ENCODE assay signal across 16 cellular contexts in the genomic region with DNA sequence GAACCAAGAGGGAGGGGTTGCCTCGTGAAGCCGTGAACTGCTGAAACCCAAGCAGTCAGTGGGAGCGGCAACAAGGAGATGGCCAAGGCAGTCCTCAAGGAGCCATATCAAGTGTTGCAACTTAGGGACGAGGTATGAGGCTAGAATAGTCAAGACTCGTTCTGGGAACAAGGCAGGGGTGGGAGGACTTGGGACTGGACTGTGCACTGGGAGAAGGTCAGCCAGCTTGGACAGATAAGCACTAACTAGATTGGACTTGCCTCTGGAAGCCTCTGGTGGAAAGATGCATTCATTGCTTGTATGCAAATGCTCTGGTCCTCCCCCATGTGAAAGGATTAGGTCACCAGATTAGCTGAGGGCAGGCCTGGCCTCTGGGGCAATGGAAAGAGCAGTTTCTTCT.
DNase-seq lines count a peak whose midpoint lies in the region; ATAC-seq and TF ChIP-seq lines count a peak whose summit lies in the region.
"Had no signal": no experiment of that assay in that cellular context is flagged by ENCODE, and none has a peak within 500 bp of the region (broad histone marks: within the 10 kb centered on the region; RNA-seq: fewer than 3 reads in every experiment).

No MANE protein-coding gene starts in this region.

- H3K9me3 ChIP-seq in adrenal gland (replicated peaks in 1 of 3) (no peaks in the 10 kb centered on the region), trophoblast cell (ENCODE audit: insufficient read depth, low read depth, low read length) (no peaks in the 10 kb centered on the region)

- ATAC-seq in GM23338 (peak; percentile 61), left cardiac atrium (peak; percentile 86 to 91)

- no peaks in the 10 kb centered on the region for H3K27me3 ChIP-seq in GM23338 (ENCODE audit: insufficient read depth)
- no peaks in the 10 kb centered on the region for H3K27me3 ChIP-seq in adrenal gland
- no peaks in the 10 kb centered on the region for H3K27me3 ChIP-seq in trophoblast cell (ENCODE audit: insufficient read depth, low read length)

- no peak for TF ChIP-seq POLR2A in adrenal gland (IDR thresholded peaks at IDR 0.05)

- H3K27me3 Mint-ChIP-seq in GM23338 (ENCODE audit: insufficient read depth, low read depth, poor library complexity) = peaks cover 2% of the 10 kb centered on the region

- H3K79me2 ChIP-seq in GM23338 (replicated peaks; ENCODE audit: insufficient read depth) = no peaks in the 10 kb centered on the region
- H3K79me2 ChIP-seq in trophoblast cell (ENCODE audit: control insufficient read depth, insufficient read depth, low read length, poor library complexity) = peaks cover 2% of the 10 kb centered on the region

- H3K4me1 ChIP-seq in GM23338 (ENCODE audit: insufficient read depth) = peaks cover 22% of the 10 kb centered on the region
- H3K4me1 ChIP-seq in adrenal gland (replicated peaks in 1 of 2) = peaks cover 0 to 17% of the 10 kb centered on the region in 2 donors
- H3K4me1 ChIP-seq in trophoblast cell (ENCODE audit: control insufficient read depth in 1 of 2, insufficient read depth in 2 of 2, low read length in 2 of 2) = peaks cover 11 to 20% of the 10 kb centered on the region in 2 experiments

- H3K36me3 ChIP-seq in GM23338 (ENCODE audit: insufficient read depth) (no peaks in the 10 kb centered on the region), adrenal gland (replicated peaks in 1 of 2) (no peaks in the 10 kb centered on the region), trophoblast cell (ENCODE audit: control insufficient read depth in 1 of 2, insufficient read depth in 2 of 2, low read length in 2 of 2) (no peaks in the 10 kb centered on the region)

- 67 to 83% (median 73%) methylated on average over 5 of the region's 5 CpGs for WGBS in adrenal gland, 4 donors
- WGBS in trophoblast cell (ENCODE audit: extremely low coverage, insufficient coverage, insufficient read length) = no CpG with 5 or more reads among the region's 5 CpGs

- H3K4me3 ChIP-seq in GM23338 = no peak overlapping the region
- no peak overlapping the region for H3K4me3 ChIP-seq in adrenal gland
- no peak overlapping the region for H3K4me3 ChIP-seq in trophoblast cell (ENCODE audit: low read depth, low read length)

- no peak overlapping the region for H4K12ac ChIP-seq in trophoblast cell (ENCODE audit: low read depth, low read length)

- peak; percentile 15 for DNase-seq in GM23338 (ENCODE audit: low spot score)
- peak in 6 of 7 donors; percentile 32 to 68 (median 54) for DNase-seq in adrenal gland
- peak; percentile 70 for DNase-seq in left cardiac atrium
- DNase-seq in trophoblast cell = peak; percentile 11 to 40
- no peak for DNase-seq in NCI-H1417 treated with DMSO at 0.1 percent for 48 hours (lab: John Stamatoyannopoulos, UW)
- no peak for DNase-seq in ACHN
- DNase-seq in GM19238 (ENCODE audit: insufficient read length, low spot score) = no peak
- DNase-seq in GM20000 (ENCODE audit: low spot score) = no peak
- DNase-seq: activated CD4-positive, alpha-beta memory T cell treated with anti-CD3 and anti-CD28 coated beads, Interleukin-2, amount 10 ng/mL, durations not matched to agents 7 days and 5 days; activated naive CD4-positive, alpha-beta T cell; AML-193; cerebellar nuclear complex; HCEC 1CT; NCI-H146; stimulated activated CD4-positive, alpha-beta T cell treated with anti-CD3 and anti-CD28 coated beads, Interleukin-15, amount 100 ng/mL, for 24 hours; stimulated activated CD8-positive, alpha-beta memory T cell treated with anti-CD3 and anti-CD28 coated beads, Interleukin-4, amount 100 ng/mL, for 48 hours had no signal

- TF ChIP-seq CTCF in GM23338 (conservative IDR thresholded peaks at IDR 0.05; ENCODE audit: low read depth in 2 of 2) (no peak), adrenal gland (IDR thresholded peaks at IDR 0.05) (peak in 4 of 6 experiments; percentile 20 to 36 (median 26)), GM20000 (IDR thresholded peaks at IDR 0.05; ENCODE audit: extremely low read depth, missing control alignments) (no peak)

- no peak overlapping the region for H2AFZ ChIP-seq in GM23338
- no peak overlapping the region for H2AFZ ChIP-seq in trophoblast cell (ENCODE audit: insufficient read depth, low read length, poor library complexity)

- no peaks in the 10 kb centered on the region for H3K36me3 Mint-ChIP-seq in GM23338 (ENCODE audit: low read depth)

- H3K18ac ChIP-seq in trophoblast cell (ENCODE audit: low read length) = peak overlapping the region; percentile 32

- no peak overlapping the region for H3K4ac ChIP-seq in trophoblast cell (ENCODE audit: low read depth, low read length)

- peaks cover 6% of the 10 kb centered on the region for H3K79me1 ChIP-seq in trophoblast cell (ENCODE audit: low read length)

- H2BK12ac ChIP-seq in trophoblast cell (ENCODE audit: low read length) = no peak overlapping the region

- H4K91ac ChIP-seq in trophoblast cell (ENCODE audit: low read depth, low read length) = peak overlapping the region; percentile 12

- H2BK120ac ChIP-seq in trophoblast cell (ENCODE audit: insufficient read depth, low read length, poor library complexity) = no peak overlapping the region

- intact Hi-C loops in adrenal gland (cut with DNase I) (no loop called here), left cardiac atrium (cut with DNase I) (no loop called here)

- H3K9ac ChIP-seq in trophoblast cell (ENCODE audit: low read length) = no peak overlapping the region

- H3K27ac ChIP-seq in GM23338 (ENCODE audit: low read depth) (no peak overlapping the region), adrenal gland (no peak overlapping the region), trophoblast cell (ENCODE audit: low read depth, low read length) (no peak overlapping the region)

- peaks cover 35% of the 10 kb centered on the region for H3K4me1 Mint-ChIP-seq in GM23338
- H3K4me1 Mint-ChIP-seq: activated CD4-positive, alpha-beta memory T cell treated with anti-CD3 and anti-CD28 coated beads, Interleukin-2, amount 10 ng/mL, durations not matched to agents 7 days and 5 days had no signal

- in situ Hi-C loops in ACHN (cut with HindIII; ENCODE audit: low pct_ligation_motif_present, low pct_unique_long_range_greater_than_20kb, low sequenced_read_pairs) = no loop called here

- no peak overlapping the region for H4K8ac ChIP-seq in trophoblast cell (ENCODE audit: low read depth, low read length)

- H3K9me3 Mint-ChIP-seq in GM23338 = no peaks in the 10 kb centered on the region
- H3K9me3 Mint-ChIP-seq: activated CD4-positive, alpha-beta memory T cell treated with anti-CD3 and anti-CD28 coated beads, Interleukin-2, amount 10 ng/mL, durations not matched to agents 7 days and 5 days had no signal

- no peak overlapping the region for H3K23ac ChIP-seq in trophoblast cell (ENCODE audit: low read length)

- H3K4me2 ChIP-seq in GM23338 (peak overlapping the region; percentile 66; the same call in 1 of the 2 replicates), trophoblast cell (ENCODE audit: low read length) (no peak overlapping the region)

- peak overlapping the region; percentile 8 for H3K14ac ChIP-seq in trophoblast cell (ENCODE audit: low read length)

- H4K20me1 ChIP-seq in GM23338 (replicated peaks; ENCODE audit: insufficient read depth) = no peaks in the 10 kb centered on the region

- no peak overlapping the region for H2BK5ac ChIP-seq in trophoblast cell (ENCODE audit: low read depth, low read length, poor library complexity)

- peaks cover 19% of the 10 kb centered on the region for H3K9me2 ChIP-seq in GM23338 (ENCODE audit: insufficient read depth)

- H2AK5ac ChIP-seq in trophoblast cell (ENCODE audit: low read length) = no peak overlapping the region

- H3K4me3 Mint-ChIP-seq in GM23338 = no peak overlapping the region
- H3K4me3 Mint-ChIP-seq: activated CD4-positive, alpha-beta memory T cell treated with anti-CD3 and anti-CD28 coated beads, Interleukin-2, amount 10 ng/mL, durations not matched to agents 7 days and 5 days had no signal

- peak overlapping the region; percentile 28; the same call in 1 of the 2 replicates for H3K27ac Mint-ChIP-seq in GM23338
- H3K27ac Mint-ChIP-seq: activated CD4-positive, alpha-beta memory T cell treated with anti-CD3 and anti-CD28 coated beads, Interleukin-2, amount 10 ng/mL, durations not matched to agents 7 days and 5 days had no signal

- H3F3A ChIP-seq in GM23338 (replicated peaks; ENCODE audit: low read depth) = no peaks in the 10 kb centered on the region

TF ChIP-seq in GM23338, 12 proteins besides CTCF, POLR2A, EP300 and RAD21 (continues in another document):
- no peak for TF ChIP-seq ZNF331 (CRISPR knock-in tag; IDR thresholded peaks at IDR 0.05; ENCODE audit: low read depth)
- TF ChIP-seq EZH2phosphoT487 (IDR thresholded peaks at IDR 0.05; ENCODE audit: unreplicated experiment) = no peak
- TF ChIP-seq POLR2AphosphoS5 (IDR thresholded peaks at IDR 0.05; ENCODE audit: low read depth) = no peak
- no peak for TF ChIP-seq CREB1 (CRISPR knock-in tag; IDR thresholded peaks at IDR 0.05; ENCODE audit: low read depth)
- no peak for TF ChIP-seq ZNF114 (CRISPR knock-in tag; IDR thresholded peaks at IDR 0.05)
- no peak for TF ChIP-seq STAT1 (IDR thresholded peaks at IDR 0.05; ENCODE audit: unreplicated experiment)

Comparison
In these comparisons a context has a peak if more than half of its experiments do, and no peak if none do; other contexts are left out.
1. DNase-seq: peak in GM23338 (single experiment), adrenal gland (6 of 7), left cardiac atrium (single experiment) and trophoblast cell (2 of 2); none in NCI-H1417 treated with DMSO at 0.1 percent for 48 hours (single experiment), ACHN (single experiment), GM19238 (single experiment) and GM20000 (single experiment).
2. CTCF ChIP-seq: peak in adrenal gland (4 of 6); none in GM23338 (0 of 2) and GM20000 (single experiment).